Comparison of ENCODE assay signal across 8 cellular contexts in the genomic region with DNA sequence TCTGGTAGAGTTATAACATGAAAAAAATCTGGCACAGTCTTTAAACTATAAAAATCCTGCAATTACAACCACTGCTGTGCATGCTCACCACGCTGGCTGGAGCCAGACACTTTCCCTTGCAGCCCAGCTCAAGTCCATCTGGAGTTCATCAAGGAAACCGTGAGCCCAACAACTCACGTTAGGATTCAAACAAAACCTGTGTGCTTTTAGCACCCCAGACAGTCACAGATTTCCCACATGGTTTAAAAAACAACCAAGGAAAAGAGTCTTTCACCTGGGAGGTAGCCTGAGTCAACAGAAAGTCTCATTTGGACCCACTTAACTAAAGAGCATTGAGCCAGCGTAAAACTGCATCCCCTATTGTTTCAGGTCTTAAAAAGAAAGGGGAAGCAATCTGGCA. TPM values are rescaled to one million over a fixed set of nuclear protein-coding genes. Genes with fewer than 3 reads are reported as not detected.
DNase-seq lines count a peak whose midpoint lies in the region; ATAC-seq and TF ChIP-seq lines count a peak whose summit lies in the region.

No MANE protein-coding gene starts in this region.

- H3K27me3 ChIP-seq in RWPE2 (ENCODE audit: insufficient read depth, poor library complexity, severe bottlenecking) = no peaks in the 10 kb centered on the region

- peak overlapping the region; percentile 51 for H3K4me3 ChIP-seq in RWPE2 (ENCODE audit: severe bottlenecking)

- no peaks in the 10 kb centered on the region for H3K9me3 ChIP-seq in RWPE2 (ENCODE audit: severe bottlenecking)

- H3K27ac ChIP-seq in RWPE2 (ENCODE audit: poor library complexity, severe bottlenecking) = peak overlapping the region; percentile 81

- H3K36me3 ChIP-seq in RWPE2 (ENCODE audit: low read depth) = peaks cover 36% of the 10 kb centered on the region

- intact Hi-C loops in natural killer cell (cut with micrococcal nuclease) = no loop called here

- peaks cover 3 to 19% of the 10 kb centered on the region in 2 donors for H3K27me3 Mint-ChIP-seq in natural killer cell (ENCODE audit: low read depth in 2 of 2)

- H3K4me1 ChIP-seq in RWPE2 (ENCODE audit: insufficient read depth, poor library complexity, severe bottlenecking) = peaks cover 17% of the 10 kb centered on the region

- H3K4me1 Mint-ChIP-seq in natural killer cell = no peaks in the 10 kb centered on the region

- no peak overlapping the region for H3K27ac Mint-ChIP-seq in natural killer cell

- no peak overlapping the region for H3K4me3 Mint-ChIP-seq in natural killer cell

- TF ChIP-seq CTCF in RWPE2 (IDR thresholded peaks at IDR 0.05; ENCODE audit: poor library complexity, severe bottlenecking) = no peak
- no peak for TF ChIP-seq CTCF in natural killer cell (IDR thresholded peaks at IDR 0.05)

- H3K36me3 Mint-ChIP-seq in natural killer cell = no peaks in the 10 kb centered on the region

- H3K9me3 Mint-ChIP-seq in natural killer cell = peaks cover 5 to 6% of the 10 kb centered on the region in 2 donors

- peak; percentile 26; the same call in 1 of the 3 replicates for ATAC-seq in RWPE2 (ENCODE audit: low read depth)
- no peak for ATAC-seq in natural killer cell
- ATAC-seq in GM21529 (IDR thresholded peaks at IDR 0.05; ENCODE audit: unreplicated experiment) = no peak

- peak; percentile 54 for DNase-seq in GM04503 (ENCODE audit: low read depth)
- DNase-seq in RWPE2 (ENCODE audit: low spot score) = no peak
- DNase-seq in globus pallidus (ENCODE audit: low spot score) = peak; percentile 37
- peak; percentile 59 for DNase-seq in renal cortical epithelial cell (ENCODE audit: low read depth)
- no peak for DNase-seq in stimulated activated CD8-positive, alpha-beta memory T cell treated with anti-CD3 and anti-CD28 coated beads, Interleukin-4, amount 100 ng/mL, for 48 hours
- no peak for DNase-seq in natural killer cell
- no peak for DNase-seq in stimulated activated CD4-positive, alpha-beta T cell treated with anti-CD3 and anti-CD28 coated beads, Interleukin-4, amount 100 ng/mL, for 4 hours

RNA-seq across cellular contexts. Expression of a gene that starts 4.7 kb away (rescaled TPM):
- total RNA-seq in renal cortical epithelial cell (57.4 and 70.8 TPM in 2 replicates), natural killer cell (under 1 TPM in 1 of 3 donors, not detected in 2; 0.18 TPM)

Comparison
In these comparisons a context has a peak if more than half of its experiments do, and no peak if none do; other contexts are left out.
1. DNase-seq: peak in GM04503 (single experiment), globus pallidus (single experiment) and renal cortical epithelial cell (single experiment); none in RWPE2 (single experiment), stimulated activated CD8-positive, alpha-beta memory T cell treated with anti-CD3 and anti-CD28 coated beads, Interleukin-4, amount 100 ng/mL, for 48 hours (single experiment), natural killer cell (single experiment) and stimulated activated CD4-positive, alpha-beta T cell treated with anti-CD3 and anti-CD28 coated beads, Interleukin-4, amount 100 ng/mL, for 4 hours (0 of 2).
2. RNA of a gene that starts 4.7 kb away (total RNA-seq): 57.4 to 70.8 TPM in renal cortical epithelial cell; 0.18 TPM in natural killer cell; every median in the first group is over 10 times any median in the second.